In genomic region chr13:48001127-48001881, GRCh38 we compare ENCODE assay signal across 8 cellular contexts. TPM values are rescaled to one million over a fixed set of nuclear protein-coding genes. Genes with fewer than 3 reads are reported as not detected.
DNase-seq lines count a peak whose midpoint lies in the region; ATAC-seq, FAIRE-seq and TF ChIP-seq lines count a peak whose summit lies in the region.

Gene SUCLA2 (minus strand): TSS chr13:48001273. CDS start chr13:48001269, 4 bp downstream.

- H3K27me3 Mint-ChIP-seq in T-cell (no peaks in the 10 kb centered on the region), type B pancreatic cell (no peaks in the 10 kb centered on the region)

- no peaks in the 10 kb centered on the region for H3K9me3 Mint-ChIP-seq in T-cell
- H3K9me3 Mint-ChIP-seq in type B pancreatic cell = no peaks in the 10 kb centered on the region

- intact Hi-C loops in heart left ventricle (cut with DNase I) (loop anchor here in 1 of 10 donors (5.0 kb wide), 1 partner anchor 36 kb away; the partner anchor contains the start of gene NUDT15), posterior cingulate gyrus (cut with DNase I) (no loop called here)

- DNase-seq in GM12892 (ENCODE audit: insufficient read length) (peak; percentile 96), NCI-H1436 (lab: John Stamatoyannopoulos, UW) (peak; percentile 62), T-cell (peak; percentile 77 to 92 (median 84)), heart left ventricle (peak; percentile 89 to 95 (median 93)), posterior cingulate gyrus (peak; percentile 82 to 98 (median 89)), type B pancreatic cell (ENCODE audit: extremely low spot score, unreplicated experiment) (peak; percentile 95)

- ATAC-seq in HG02798 (IDR thresholded peaks at IDR 0.05; ENCODE audit: poor library complexity, unreplicated experiment) (peak; percentile 100), T-cell (replicated peaks in 1 of 4) (peak; percentile 99 to 100 (median 99)), heart left ventricle (peak; percentile 97 to 100 (median 100))

- 6 to 8% (median 7%) methylated on average over 50 to 52 of the region's 52 CpGs for WGBS in adipose tissue, 3 donors
- WGBS in heart left ventricle, 4 donors = 1 to 30% (median 6%) methylated on average over 19 to 52 of the region's 52 CpGs

- H3K36me3 Mint-ChIP-seq in T-cell (peaks cover 6% of the 10 kb centered on the region), type B pancreatic cell (peaks cover 4% of the 10 kb centered on the region)

- H3K27ac Mint-ChIP-seq in T-cell = peak within 1 kb of the TSS; percentile 67 to 89
- H3K27ac Mint-ChIP-seq in type B pancreatic cell = peak within 1 kb of the TSS; percentile 98

- H3K4me1 Mint-ChIP-seq in T-cell (peaks cover 41 to 49% (median 46%) of the 10 kb centered on the region in 3 donors), type B pancreatic cell (ENCODE audit: unreplicated experiment) (peaks cover 26% of the 10 kb centered on the region)

- H3K27me3 ChIP-seq in heart left ventricle = no peaks in the 10 kb centered on the region

- H3K36me3 ChIP-seq in heart left ventricle = peaks cover 0 to 12% (median 2%) of the 10 kb centered on the region in 9 donors

- POLR2A ChIA-PET in T-cell (lab: Charles Lee) = no interaction called here

- peaks cover 0 to 46% (median 18%) of the 10 kb centered on the region in 12 donors for H3K4me1 ChIP-seq in heart left ventricle

- CTCF ChIA-PET in T-cell (lab: Charles Lee) = interaction anchor here in 1 of 2 donors (3.5 kb wide), 1 partner anchor 36 kb away, joined by 14 read pairs; the partner anchor contains the start of gene NUDT15

- H3K4me3 Mint-ChIP-seq in T-cell = peak within 1 kb of the TSS; percentile 92 to 95 (median 94)
- H3K4me3 Mint-ChIP-seq in type B pancreatic cell = peak within 1 kb of the TSS; percentile 96

- H3K4me3 ChIP-seq in heart left ventricle = peak within 1 kb of the TSS; percentile 70 to 100 (median 89)

- H3K27ac ChIP-seq in adipose tissue (ENCODE audit: low read depth, low read length) = no peak within 1 kb of the TSS
- H3K27ac ChIP-seq in heart left ventricle = peak within 1 kb of the TSS; percentile 22 to 91 (median 84)

- peak; percentile 98 for FAIRE-seq in GM12892 (lab: Jason Lieb, UNC)

- H3K9me3 ChIP-seq in heart left ventricle = no peaks in the 10 kb centered on the region

- peak; percentile 72; the same call in 1 of the 2 replicates for TF ChIP-seq POLR2A in GM12892 (IDR thresholded peaks at IDR 0.05; ENCODE audit: low read depth, low read length)
- TF ChIP-seq POLR2A in heart left ventricle (IDR thresholded peaks at IDR 0.05) = peak in 1 of 2 donors; percentile 74

- TF ChIP-seq CTCF in heart left ventricle (IDR thresholded peaks at IDR 0.05) = peak in 2 of 12 donors; percentile 7 to 18
- TF ChIP-seq CTCF in type B pancreatic cell (conservative IDR thresholded peaks at IDR 0.05) = no peak

RNA-seq across cellular contexts. Expression of gene SUCLA2, which starts in this region (rescaled TPM):
- 38.1 TPM for polyA plus RNA-seq in GM12892 (2012; ENCODE audit: missing spikeins)
- total RNA-seq in T-cell (10 to 100 TPM; 22.7 to 31.2 (median 29.4) TPM), heart left ventricle (100 to 1,000 TPM in 7 of 9 donors, 10 to 100 TPM in 2; 83.8 to 166 (median 125) TPM), type B pancreatic cell (ENCODE audit: low replicate concordance) (44.6 and 51.9 TPM in 2 replicates)
- polyA plus RNA-seq in adipose tissue (10 to 100 TPM; 23.4 to 63.5 (median 42.5) TPM), heart left ventricle (10 to 100 TPM; 36.5 to 91.3 TPM)
